ENCODE assay signal across 22 cellular contexts in the genomic region with DNA sequence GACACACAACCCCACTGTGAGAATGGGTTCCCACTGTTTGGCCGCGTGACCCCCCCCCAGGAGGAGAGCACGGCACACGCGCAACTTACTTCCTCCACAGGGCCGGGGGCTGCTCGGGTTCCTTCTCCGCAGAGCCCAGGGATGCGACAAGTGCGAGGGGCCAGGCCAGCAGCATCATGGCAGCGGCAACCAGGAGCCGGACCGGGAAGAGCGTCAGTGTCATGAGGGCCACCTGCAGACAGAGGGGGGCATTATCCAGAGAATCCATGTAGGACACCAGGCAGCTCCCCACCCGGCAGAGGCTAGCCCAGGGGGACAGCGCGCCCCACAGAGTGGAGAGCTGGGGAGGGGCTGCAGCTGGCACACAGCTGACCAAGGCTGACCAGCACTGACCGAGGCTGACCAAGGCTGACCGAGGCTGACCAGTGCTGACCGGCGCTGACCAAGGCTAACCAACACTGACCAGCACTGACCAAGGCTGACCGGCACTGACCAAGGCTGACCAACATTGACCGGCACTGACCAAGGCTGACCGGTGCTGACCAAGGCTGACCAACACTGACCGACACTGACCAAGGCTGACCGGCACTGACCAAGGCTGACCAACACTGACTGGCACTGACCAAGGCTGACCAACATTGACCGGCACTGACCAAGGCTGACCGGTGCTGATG. TPM values are rescaled to one million over a fixed set of nuclear protein-coding genes. Genes with fewer than 3 reads are reported as not detected.
A peak's percentile ranks its signal among the peaks of the same experiment; 100 is the strongest.
DNase-seq lines count a peak whose midpoint lies in the region; ATAC-seq, FAIRE-seq and TF ChIP-seq lines count a peak whose summit lies in the region.
"Had no signal": no experiment of that assay in that cellular context is flagged by ENCODE, and none has a peak within 500 bp of the region (broad histone marks: within the 10 kb centered on the region; RNA-seq: fewer than 3 reads in every experiment).

No MANE protein-coding gene starts in this region.

- H4K20me1 ChIP-seq in HepG2 (ENCODE audit: insufficient read depth, low read length), result peaks cover 66% of the 10 kb centered on the region

- H3K36me3 Mint-ChIP-seq in T-cell, result peaks cover 15% of the 10 kb centered on the region

- CTCF ChIA-PET in T-cell (lab: Charles Lee) (no interaction called here), HepG2 (lab: Yijun Ruan, JAX; ENCODE audit: low intra/inter-chr PET ratio, low total read pairs) (no interaction called here)

- TF ChIP-seq CTCF in HepG2 (CRISPR knock-in tag; IDR thresholded peaks at IDR 0.05) (no peak), dorsolateral prefrontal cortex (IDR thresholded peaks at IDR 0.05 in 54 of 56, conservative IDR thresholded peaks at IDR 0.05 in 2 of 56; ENCODE audit: low read depth in 1 of 56, partially characterized antibody in 56 of 56) (no peak)

- no peak overlapping the region for H3K4me3 ChIP-seq in HepG2 (replicated peaks in 1 of 3; ENCODE audit: insufficient read depth in 1 of 3, low read depth in 2 of 3, low read length in 3 of 3)
- H3K4me3 ChIP-seq in aorta (ENCODE audit: low read length in 2 of 2), result no peak overlapping the region
- H3K4me3 ChIP-seq in dorsolateral prefrontal cortex, result no peak overlapping the region
- H3K4me3 ChIP-seq: coronary artery, uterus had no signal

- intact Hi-C loops in HepG2 (cut with micrococcal nuclease; ENCODE audit: unreplicated experiment) (no loop called here), aorta (cut with DNase I) (no loop called here), dorsolateral prefrontal cortex (cut with DNase I) (no loop called here)

- in situ Hi-C loops in HepG2 (cut with HindIII; ENCODE audit: extremely low pct_ligation_motif_present, low pct_unique_long_range_greater_than_20kb), result loop anchor here (25.0 kb wide), 1 partner anchor 136 kb away; no protein-coding TSS in a partner anchor

- no peak overlapping the region for H3K4me3 Mint-ChIP-seq in T-cell
- H3K4me3 Mint-ChIP-seq: activated CD4-positive, alpha-beta memory T cell treated with anti-CD3 and anti-CD28 coated beads for 36 hours; activated naive CD8-positive, alpha-beta T cell treated with anti-CD3 and anti-CD28 coated beads for 36 hours; activated T-cell treated with anti-CD3 and anti-CD28 coated beads, Interleukin-2, amount 50 U/mL, for 72 hours had no signal

- H2AFZ ChIP-seq in HepG2 (ENCODE audit: low read length), result no peak overlapping the region

- H3K4me1 Mint-ChIP-seq in T-cell, result peaks cover 34 to 60% (median 46%) of the 10 kb centered on the region in 3 donors

- no peak overlapping the region for H3K27ac ChIP-seq in HepG2 (ENCODE audit: extremely low read length, insufficient read depth, low read length)
- H3K27ac ChIP-seq in aorta (ENCODE audit: low read depth in 1 of 2, low read length in 2 of 2), result no peak overlapping the region
- no peak overlapping the region for H3K27ac ChIP-seq in dorsolateral prefrontal cortex

- no peak for TF ChIP-seq EP300 in HepG2 (IDR thresholded peaks at IDR 0.05; ENCODE audit: low read depth in 2 of 2, low read length in 2 of 2)
- TF ChIP-seq EP300 in HepG2 (CRISPR knock-in tag; IDR thresholded peaks at IDR 0.05; ENCODE audit: borderline replicate concordance), result no peak

- H3K4me2 ChIP-seq in HepG2 (ENCODE audit: low read depth, low read length), result no peak overlapping the region

- BruUV-seq in HepG2 (replicated peaks; lab: Mats Ljungman, UMichigan), result no TSS peak

- peaks cover 21 to 54% of the 10 kb centered on the region in 2 experiments for H3K36me3 ChIP-seq in HepG2 (replicated peaks in 1 of 2; ENCODE audit: control insufficient read depth in 1 of 2, insufficient read depth in 2 of 2, low read length in 2 of 2)
- H3K36me3 ChIP-seq in aorta (ENCODE audit: control insufficient read depth in 1 of 2, insufficient read depth in 2 of 2, low read length in 1 of 2), result no peaks in the 10 kb centered on the region
- H3K36me3 ChIP-seq: uterus had no signal

- H3K27me3 Mint-ChIP-seq in T-cell, result no peaks in the 10 kb centered on the region
- H3K27me3 Mint-ChIP-seq: activated CD4-positive, alpha-beta memory T cell treated with anti-CD3 and anti-CD28 coated beads for 36 hours; activated naive CD8-positive, alpha-beta T cell treated with anti-CD3 and anti-CD28 coated beads for 36 hours had no signal

- no peaks in the 10 kb centered on the region for H3K9me3 ChIP-seq in HepG2 (ENCODE audit: low read length)
- H3K9me3 ChIP-seq in aorta (ENCODE audit: control insufficient read depth, low read length), result no peaks in the 10 kb centered on the region
- H3K9me3 ChIP-seq: uterus had no signal

- H3K4me1 ChIP-seq in HepG2 (ENCODE audit: insufficient read depth, low read length), result no peaks in the 10 kb centered on the region
- no peaks in the 10 kb centered on the region for H3K4me1 ChIP-seq in aorta (ENCODE audit: control insufficient read depth in 1 of 2, insufficient read depth in 2 of 2, low read length in 2 of 2)

- peak in 1 of 2 experiments; percentile 15; a peak in 1 of 4 replicates for TF ChIP-seq POLR2A in HepG2 (IDR thresholded peaks at IDR 0.05; ENCODE audit: insufficient read depth in 1 of 2, low read depth in 2 of 2, low read length in 2 of 2)

- no peaks in the 10 kb centered on the region for H3K27me3 ChIP-seq in HepG2 (ENCODE audit: control insufficient read depth in 1 of 2, insufficient read depth in 2 of 2, low read length in 2 of 2)
- no peaks in the 10 kb centered on the region for H3K27me3 ChIP-seq in aorta (ENCODE audit: control insufficient read depth in 1 of 2, insufficient read depth in 2 of 2, low read length in 1 of 2)
- no peaks in the 10 kb centered on the region for H3K27me3 ChIP-seq in dorsolateral prefrontal cortex
- H3K27me3 ChIP-seq: uterus had no signal

- peaks cover 61% of the 10 kb centered on the region for H3K79me2 ChIP-seq in HepG2 (ENCODE audit: insufficient read depth, low read length)

- WGBS in HepG2 (ENCODE audit: low lambda C conversion rate), result 94% methylated on average over 5 of the region's 28 CpGs
- WGBS in aorta, 2 donors, result 96 to 98% methylated on average over 28 of the region's 28 CpGs

- no peak for TF ChIP-seq RAD21 in HepG2 (CRISPR knock-in tag; IDR thresholded peaks at IDR 0.05)

- ATAC-seq in T-cell (replicated peaks in 1 of 4) (peak in 2 of 4 experiments; percentile 6 to 30), HepG2 (peak; percentile 12; the same call in 1 of the 3 replicates), aorta (ENCODE audit: low FRiP score) (peak; percentile 8)

- H3K27ac Mint-ChIP-seq in T-cell, result no peak overlapping the region
- H3K27ac Mint-ChIP-seq: activated CD4-positive, alpha-beta memory T cell treated with anti-CD3 and anti-CD28 coated beads for 36 hours; activated naive CD8-positive, alpha-beta T cell treated with anti-CD3 and anti-CD28 coated beads for 36 hours; activated T-cell treated with anti-CD3 and anti-CD28 coated beads, Interleukin-2, amount 50 U/mL, for 72 hours had no signal

- no peak overlapping the region for H3K9ac ChIP-seq in HepG2 (ENCODE audit: insufficient read depth, low read depth, low read length)

- DNase-seq in activated gamma-delta T cell (lab: John Stamatoyannopoulos, UW) (peak; percentile 39), activated gamma-delta T cell treated with Interleukin-2 at 50 U/mL for 16 hours (no peak), T-cell (peak in 24 of 34 experiments; percentile 25 to 66 (median 40)), HepG2 (ENCODE audit: low spot score) (no peak), aorta (peak in 1 of 2 donors; percentile 60), NCI-H526 (lab: John Stamatoyannopoulos, UW) (no peak), NCI-H2227 (lab: John Stamatoyannopoulos, UW; ENCODE audit: unreplicated experiment) (no peak), dorsolateral prefrontal cortex (no peak)
- DNase-seq: activated T-cell treated with anti-CD3 and anti-CD28 coated beads, Interleukin-2, amount 50 U/mL, for 72 hours; kidney glomerular epithelial cell; mammary epithelial cell; NCI-H1105; NCI-H748 treated with DMSO at 0.1 percent for 48 hours; SHP77; uterus had no signal

- no peaks in the 10 kb centered on the region for H3K9me3 Mint-ChIP-seq in T-cell
- H3K9me3 Mint-ChIP-seq: activated CD4-positive, alpha-beta memory T cell treated with anti-CD3 and anti-CD28 coated beads for 36 hours; activated naive CD8-positive, alpha-beta T cell treated with anti-CD3 and anti-CD28 coated beads for 36 hours; activated T-cell treated with anti-CD3 and anti-CD28 coated beads, Interleukin-2, amount 50 U/mL, for 72 hours had no signal

- POLR2A ChIA-PET in T-cell (lab: Charles Lee), result no interaction called here
- POLR2A ChIA-PET in HepG2 (lab: Yijun Ruan, JAX), result no interaction called here

- FAIRE-seq in HepG2 (lab: Jason Lieb, UNC), result no peak
- FAIRE-seq: A204.1 had no signal

RNA-seq across cellular contexts. Expression of a gene that starts 22.3 kb away (rescaled TPM):
- total RNA-seq in T-cell, result 10 to 100 TPM; 27.9 to 57.7 (median 50.3) TPM
- total RNA-seq in HepG2 (2016; rRNA removed; fragmentation: Illumina TruSeq; extraction: Trizol), result 16.0 and 29.8 TPM in 2 replicates
- total RNA-seq in HepG2 (2016; cell fraction: cytosol; rRNA removed; fragmentation: Illumina TruSeq; extraction: Trizol; ENCODE audit: low read depth), result 5.1 and 9.2 TPM in 2 replicates
- 14.3 and 34.5 TPM in 2 replicates for total RNA-seq in HepG2 (2016; cell fraction: insoluble cytoplasmic fraction; rRNA removed; fragmentation: Illumina TruSeq; extraction: Trizol)
- 14.8 and 16.4 TPM in 2 replicates for total RNA-seq in HepG2 (2016; cell fraction: membrane; rRNA removed; fragmentation: Illumina TruSeq; extraction: Trizol)
- 37.9 and 47.2 TPM in 2 replicates for total RNA-seq in HepG2 (2016; cell fraction: nucleus; rRNA removed; fragmentation: Illumina TruSeq; extraction: Trizol)
- polyA plus RNA-seq in HepG2 (2011; rRNA removed), result 90.6 and 115 TPM in 2 replicates
- polyA plus RNA-seq in HepG2 (2011; cell fraction: cytosol; rRNA removed), result 65.4 and 69.9 TPM in 2 replicates
- polyA plus RNA-seq in HepG2 (2011; cell fraction: nucleus; rRNA removed), result 330 and 361 TPM in 2 replicates
- polyA plus RNA-seq in HepG2 (2012), result 104 and 122 TPM in 2 replicates
- polyA plus RNA-seq in HepG2 (2016; cell fraction: cytosol; fragmentation: Illumina TruSeq; extraction: Trizol; ENCODE audit: low read depth), result 3.8 and 4.2 TPM in 2 replicates
- 18.3 and 19.5 TPM in 2 replicates for polyA plus RNA-seq in HepG2 (2016; cell fraction: insoluble cytoplasmic fraction; fragmentation: Illumina TruSeq; extraction: Trizol; ENCODE audit: low read depth)
- polyA plus RNA-seq in HepG2 (2016; cell fraction: membrane; fragmentation: Illumina TruSeq; extraction: Trizol; ENCODE audit: low read depth), result 9.2 and 10.4 TPM in 2 replicates
- polyA plus RNA-seq in HepG2 (2016; cell fraction: nucleus; fragmentation: Illumina TruSeq; extraction: Trizol; ENCODE audit: insufficient read depth, low read depth), result 89.7 and 92.4 TPM in 2 replicates
- 56.1 and 65.1 TPM in 2 replicates for polyA minus RNA-seq in HepG2 (2011; rRNA and poly(A)+ RNA removed; ENCODE audit: low replicate concordance)
- polyA minus RNA-seq in HepG2 (2011; cell fraction: cytosol; rRNA and poly(A)+ RNA removed), result 44.6 and 51.7 TPM in 2 replicates
- polyA minus RNA-seq in HepG2 (2011; cell fraction: nucleus; rRNA and poly(A)+ RNA removed), result 90.3 and 92.4 TPM in 2 replicates
- 10 to 100 TPM; 38.7 to 68.7 TPM for total RNA-seq in aorta
- polyA plus RNA-seq in aorta, result 10 to 100 TPM in 1 of 2 donors, 1 to 10 TPM in 1; 6.4 to 34.2 TPM
- 10 to 100 TPM; 24.4 to 66.5 (median 41.3) TPM for total RNA-seq in dorsolateral prefrontal cortex

RNA-seq across cellular contexts. Expression of a gene that starts 56.3 kb away (rescaled TPM):
- total RNA-seq in T-cell (under 1 TPM in 1 of 5 donors, not detected in 4; 0.22 TPM), HepG2 (2016; rRNA removed; fragmentation: Illumina TruSeq; extraction: Trizol) (not detected in 2 replicates), aorta (under 1 TPM; 0.23 to 0.30 TPM), dorsolateral prefrontal cortex (under 1 TPM in 10 of 120 experiments, not detected in 110; 0.14 to 0.56 (median 0.19) TPM)
- total RNA-seq in HepG2 (2016; cell fraction: cytosol; rRNA removed; fragmentation: Illumina TruSeq; extraction: Trizol; ENCODE audit: low read depth), result not detected in 2 replicates
- not detected in 2 replicates for total RNA-seq in HepG2 (2016; cell fraction: insoluble cytoplasmic fraction; rRNA removed; fragmentation: Illumina TruSeq; extraction: Trizol)
- total RNA-seq in HepG2 (2016; cell fraction: membrane; rRNA removed; fragmentation: Illumina TruSeq; extraction: Trizol), result not detected in 2 replicates
- total RNA-seq in HepG2 (2016; cell fraction: nucleus; rRNA removed; fragmentation: Illumina TruSeq; extraction: Trizol), result not detected in 2 replicates
- polyA plus RNA-seq in HepG2 (2011; rRNA removed) (0.01 and 0.12 TPM in 2 replicates), aorta (under 1 TPM in 1 of 2 donors, not detected in 1; 0.56 TPM)
- polyA plus RNA-seq in HepG2 (2011; cell fraction: cytosol; rRNA removed), result 0.03 and 0.06 TPM in 2 replicates
- polyA plus RNA-seq in HepG2 (2011; cell fraction: nucleus; rRNA removed), result 0.18 and 0.36 TPM in 2 replicates
- polyA plus RNA-seq in HepG2 (2012), result 0.15 and 0.17 TPM in 2 replicates
- not detected in 2 replicates for polyA plus RNA-seq in HepG2 (2016; cell fraction: cytosol; fragmentation: Illumina TruSeq; extraction: Trizol; ENCODE audit: low read depth)
- polyA plus RNA-seq in HepG2 (2016; cell fraction: insoluble cytoplasmic fraction; fragmentation: Illumina TruSeq; extraction: Trizol; ENCODE audit: low read depth), result not detected in 2 replicates
- polyA plus RNA-seq in HepG2 (2016; cell fraction: membrane; fragmentation: Illumina TruSeq; extraction: Trizol; ENCODE audit: low read depth), result not detected in 2 replicates
- not detected in 2 replicates for polyA plus RNA-seq in HepG2 (2016; cell fraction: nucleus; fragmentation: Illumina TruSeq; extraction: Trizol; ENCODE audit: insufficient read depth, low read depth)
- polyA minus RNA-seq in HepG2 (2011; rRNA and poly(A)+ RNA removed; ENCODE audit: low replicate concordance), result 0.12 and 0.14 TPM in 2 replicates
- not detected in 2 replicates for polyA minus RNA-seq in HepG2 (2011; cell fraction: cytosol; rRNA and poly(A)+ RNA removed)
- 0.12 TPM in 1 of 2 replicates, not detected in the other for polyA minus RNA-seq in HepG2 (2011; cell fraction: nucleus; rRNA and poly(A)+ RNA removed)
- total RNA-seq: activated CD4-positive, alpha-beta memory T cell treated with anti-CD3 and anti-CD28 coated beads for 36 hours; activated naive CD8-positive, alpha-beta T cell treated with anti-CD3 and anti-CD28 coated beads for 36 hours; activated T-cell treated with anti-CD3 and anti-CD28 coated beads, Interleukin-2, amount 50 U/mL, for 72 hours; HT-29; mammary epithelial cell; OCI-LY7 had no signal
- polyA plus RNA-seq: BJ, mammary epithelial cell had no signal

Comparison
In these comparisons a context has a peak if more than half of its experiments do, and no peak if none do; other contexts are left out.
1. DNase-seq: peak in activated gamma-delta T cell (single experiment) and T-cell (24 of 34); none in activated gamma-delta T cell treated with Interleukin-2 at 50 U/mL for 16 hours (single experiment), HepG2 (single experiment), NCI-H526 (0 of 2), NCI-H2227 (single experiment) and dorsolateral prefrontal cortex (0 of 10).